In the genomic region with DNA sequence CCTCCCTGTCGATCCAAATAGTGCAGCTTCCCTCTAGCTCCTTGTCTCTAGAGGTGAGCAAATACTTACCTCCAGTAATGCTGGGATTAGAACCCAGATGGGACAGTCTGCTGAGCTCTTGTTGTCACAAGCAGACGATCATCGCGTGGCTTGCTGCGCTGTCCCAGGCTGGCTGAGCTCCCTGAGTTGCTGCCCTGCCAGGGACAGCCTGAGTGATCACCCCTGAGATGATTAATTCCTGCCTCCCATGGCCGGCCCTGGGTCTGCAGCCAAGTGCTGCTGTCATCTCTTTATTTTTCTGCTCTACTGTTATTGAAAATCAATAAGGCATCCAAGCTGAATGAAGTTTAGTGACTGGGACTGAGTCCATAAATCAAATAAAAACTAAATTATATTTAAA, we compare ENCODE assay signal across 18 cellular contexts.
"Had no signal": no experiment of that assay in that cellular context is flagged by ENCODE, and none has a peak within 500 bp of the region (broad histone marks: within the 10 kb centered on the region; RNA-seq: fewer than 3 reads in every experiment).

No MANE protein-coding gene starts in this region.

- H3K4me3 ChIP-seq: ascending aorta, esophagus muscularis mucosa, left ventricle myocardium inferior, thyroid gland had no signal

- H3K4me1 Mint-ChIP-seq: memory B cell; naive thymus-derived CD8-positive, alpha-beta T cell had no signal

- H3K27me3 ChIP-seq: ascending aorta, esophagus muscularis mucosa, thyroid gland had no signal

- DNase-seq: activated CD4-positive, alpha-beta T cell treated with anti-CD3 and anti-CD28 coated beads, Interleukin-2, amount 50 U/mL, for 4 hours; activated effector memory CD4-positive, alpha-beta T cell treated with anti-CD3 and anti-CD28 coated beads, Interleukin-2, amount 50 U/mL, for 16 hours; activated naive CD4-positive, alpha-beta T cell treated with anti-CD3 and anti-CD28 coated beads, Interleukin-2, amount 50 U/mL, for 16 hours; activated T-cell treated with anti-CD3 and anti-CD28 coated beads, Interleukin-2, amount 50 U/mL, for 72 hours; cerebellar nuclear complex; cortex of kidney; hippocampal formation; left ventricle myocardium inferior; naive thymus-derived CD8-positive, alpha-beta T cell; stimulated activated CD4-positive, alpha-beta T cell treated with anti-CD3 and anti-CD28 coated beads, Interleukin-12 subunit alpha, Interleukin-12 subunit beta, amount 100 ng/mL, for 4 hours; stimulated activated CD4-positive, alpha-beta T cell treated with anti-CD3 and anti-CD28 coated beads, Interleukin-1b, Interleukin-23, amount 100 ng/mL, for 48 hours; stimulated activated CD8-positive, alpha-beta memory T cell treated with anti-CD3 and anti-CD28 coated beads, Interleukin-4, amount 100 ng/mL, for 48 hours; stimulated activated naive CD4-positive, alpha-beta T cell treated with Interleukin-2 at 50 U/mL for 16 hours; T-helper 2 cell; thyroid gland had no signal

- H3K9me3 ChIP-seq: ascending aorta, esophagus muscularis mucosa, left ventricle myocardium inferior, thyroid gland had no signal

- H3K27ac ChIP-seq: ascending aorta, esophagus muscularis mucosa, left ventricle myocardium inferior, thyroid gland had no signal

- H3K27ac Mint-ChIP-seq: activated T-cell treated with anti-CD3 and anti-CD28 coated beads, Interleukin-2, amount 50 U/mL, for 72 hours; memory B cell; naive thymus-derived CD8-positive, alpha-beta T cell had no signal

- H3K4me1 ChIP-seq: thyroid gland had no signal

- H3K9me3 Mint-ChIP-seq: activated T-cell treated with anti-CD3 and anti-CD28 coated beads, Interleukin-2, amount 50 U/mL, for 72 hours; memory B cell; naive thymus-derived CD8-positive, alpha-beta T cell had no signal

- H3K4me3 Mint-ChIP-seq: activated T-cell treated with anti-CD3 and anti-CD28 coated beads, Interleukin-2, amount 50 U/mL, for 72 hours; memory B cell; naive thymus-derived CD8-positive, alpha-beta T cell had no signal

- H3K36me3 ChIP-seq: ascending aorta, esophagus muscularis mucosa, left ventricle myocardium inferior, thyroid gland had no signal

- ATAC-seq: activated T-cell treated with anti-CD3 and anti-CD28 coated beads, Interleukin-2, amount 50 U/mL, for 72 hours; naive thymus-derived CD8-positive, alpha-beta T cell had no signal

- H3K36me3 Mint-ChIP-seq: memory B cell; naive thymus-derived CD8-positive, alpha-beta T cell had no signal
